ENCODE assay signal across 18 cellular contexts in genomic region chr2:220789961-220790360, GRCh38.
DNase-seq lines count a peak whose midpoint lies in the region; ATAC-seq and TF ChIP-seq lines count a peak whose summit lies in the region.
"Had no signal": no experiment of that assay in that cellular context is flagged by ENCODE, and none has a peak within 500 bp of the region (broad histone marks: within the 10 kb centered on the region; RNA-seq: fewer than 3 reads in every experiment).

No MANE protein-coding gene starts in this region.

- peak; percentile 60 for DNase-seq in HCEC 1CT
- DNase-seq in astrocyte of the hippocampus (ENCODE audit: low read depth, low spot score), result peak; percentile 61
- peak in 1 of 2 donors; percentile 26 for DNase-seq in foreskin keratinocyte
- DNase-seq in ascending aorta (ENCODE audit: low spot score in 2 of 2), result no peak
- no peak for DNase-seq in suprapubic skin (ENCODE audit: low spot score in 2 of 2)
- DNase-seq in stimulated activated naive CD8-positive, alpha-beta T cell treated with anti-CD3 and anti-CD28 coated beads, Interleukin-15, Interleukin-2, amounts not matched to agents 100 U/mL and 50 U/mL, for 24 hours, result no peak
- DNase-seq in islet precursor cell, result no peak
- DNase-seq: activated CD4-positive, CD25-positive, alpha-beta regulatory T cell treated with anti-CD3 and anti-CD28 coated beads, Interleukin-2, amount 50 U/mL, for 72 hours; activated CD8-positive, alpha-beta memory T cell treated with anti-CD3 and anti-CD28 coated beads, Interleukin-2, amount 50 U/mL, for 4 hours; effector CD4-positive, alpha-beta T cell; KBM-7; NK-92 treated with Interleukin-12 subunit alpha and Interleukin-12 subunit beta, amount 100 ng/mL, for 24 hours; stimulated activated CD4-positive, alpha-beta T cell treated with anti-CD3 and anti-CD28 coated beads, Interleukin-4, amount 100 ng/mL, for 4 hours; T-helper 17 cell; upper lobe of left lung had no signal

- 41% methylated on average over 1 of the region's 1 CpG for WGBS in suprapubic skin

- H2AFZ ChIP-seq in ACC112 (ENCODE audit: low read length, unreplicated experiment), result no peak overlapping the region

- H3K27me3 ChIP-seq in ACC112 (ENCODE audit: insufficient read depth, low read length) (no peaks in the 10 kb centered on the region), foreskin keratinocyte (no peaks in the 10 kb centered on the region), ascending aorta (no peaks in the 10 kb centered on the region), suprapubic skin (no peaks in the 10 kb centered on the region)
- H3K27me3 ChIP-seq: right atrium auricular region, upper lobe of left lung had no signal

- intact Hi-C loops in ascending aorta (cut with DNase I), result no loop called here

- H3K79me2 ChIP-seq in ACC112 (ENCODE audit: control insufficient read depth, insufficient read depth, low read length, unreplicated experiment), result no peaks in the 10 kb centered on the region

- H3K4me3 ChIP-seq in ACC112 (ENCODE audit: low read depth, low read length), result peak overlapping the region; percentile 9; the same call in 1 of the 2 replicates
- H3K4me3 ChIP-seq in ascending aorta, result no peak overlapping the region
- H3K4me3 ChIP-seq in suprapubic skin, result no peak overlapping the region
- H3K4me3 ChIP-seq: right atrium auricular region, upper lobe of left lung had no signal

- no peaks in the 10 kb centered on the region for H3K36me3 ChIP-seq in ACC112 (ENCODE audit: insufficient read depth, low read length)
- H3K36me3 ChIP-seq in ascending aorta, result no peaks in the 10 kb centered on the region
- no peaks in the 10 kb centered on the region for H3K36me3 ChIP-seq in suprapubic skin
- H3K36me3 ChIP-seq: right atrium auricular region, upper lobe of left lung had no signal

- no peak for TF ChIP-seq POLR2A in suprapubic skin (IDR thresholded peaks at IDR 0.05)

- ATAC-seq in foreskin keratinocyte, result peak; percentile 64
- no peak for ATAC-seq in stimulated activated naive CD8-positive, alpha-beta T cell treated with anti-CD3 and anti-CD28 coated beads, Interleukin-15, Interleukin-2, amounts not matched to agents 100 U/mL and 50 U/mL, for 24 hours
- ATAC-seq: Right ventricle myocardium inferior, T-helper 17 cell had no signal

- TF ChIP-seq EP300 in suprapubic skin (IDR thresholded peaks at IDR 0.05), result no peak

- TF ChIP-seq CTCF in foreskin keratinocyte (conservative IDR thresholded peaks at IDR 0.05) (no peak), ascending aorta (IDR thresholded peaks at IDR 0.05) (no peak), suprapubic skin (IDR thresholded peaks at IDR 0.05) (no peak)

- H3K4me1 ChIP-seq in ACC112 (ENCODE audit: control insufficient read depth, insufficient read depth, low read length, unreplicated experiment) (peaks cover 9% of the 10 kb centered on the region), foreskin keratinocyte (no peaks in the 10 kb centered on the region), ascending aorta (no peaks in the 10 kb centered on the region), suprapubic skin (no peaks in the 10 kb centered on the region)
- H3K4me1 ChIP-seq: right atrium auricular region had no signal

- H3K9me3 ChIP-seq in ascending aorta, result no peaks in the 10 kb centered on the region
- no peaks in the 10 kb centered on the region for H3K9me3 ChIP-seq in suprapubic skin
- H3K9me3 ChIP-seq: right atrium auricular region, upper lobe of left lung had no signal

- H3K27ac ChIP-seq in ACC112 (ENCODE audit: low read depth, low read length) (no peak overlapping the region), foreskin keratinocyte (no peak overlapping the region), ascending aorta (no peak overlapping the region), suprapubic skin (no peak overlapping the region)
- H3K27ac ChIP-seq: right atrium auricular region, upper lobe of left lung had no signal

Comparison
In these comparisons a context has a peak if more than half of its experiments do, and no peak if none do; other contexts are left out.
1. DNase-seq: peak in HCEC 1CT (single experiment) and astrocyte of the hippocampus (single experiment); none in ascending aorta (0 of 2), suprapubic skin (0 of 2), stimulated activated naive CD8-positive, alpha-beta T cell treated with anti-CD3 and anti-CD28 coated beads, Interleukin-15, Interleukin-2, amounts not matched to agents 100 U/mL and 50 U/mL, for 24 hours (single experiment) and islet precursor cell (single experiment).